In genomic region chr6:139286438-139286837, GRCh38 we compare ENCODE assay signal across 3 cellular contexts. TPM values are rescaled to one million over a fixed set of nuclear protein-coding genes. Genes with fewer than 3 reads are reported as not detected.
"Had no signal": no experiment of that assay in that cellular context is flagged by ENCODE, and none has a peak within 500 bp of the region (broad histone marks: within the 10 kb centered on the region; RNA-seq: fewer than 3 reads in every experiment).

No MANE protein-coding gene starts in this region.

RNA-seq across cellular contexts. Expression of gene TXLNB, which starts 5.4 kb away (rescaled TPM):
- total RNA-seq: endodermal cell, epithelial cell of proximal tubule, foreskin keratinocyte had no signal
- polyA plus RNA-seq: foreskin keratinocyte had no signal
